Comparison of ENCODE assay signal across 26 cellular contexts in the genomic region with DNA sequence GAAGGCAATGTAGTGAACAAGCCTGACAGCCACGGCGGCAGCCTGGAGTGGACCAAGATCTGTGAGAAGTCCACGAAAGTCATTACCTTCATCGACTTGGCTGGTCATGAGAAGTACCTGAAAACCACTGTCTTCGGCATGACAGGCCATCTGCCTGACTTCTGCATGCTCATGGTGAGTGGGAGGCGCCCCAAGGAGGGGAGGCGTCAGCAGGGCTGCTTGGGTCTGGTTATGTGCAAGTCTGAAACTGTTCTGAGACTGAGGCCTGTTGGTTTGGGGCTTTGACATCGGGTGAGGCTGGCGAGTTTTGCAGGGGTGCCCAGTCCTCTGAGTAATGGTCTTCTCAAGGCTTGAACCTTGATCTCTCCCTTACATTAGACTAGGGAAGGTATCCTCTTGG. TPM values are rescaled to one million over a fixed set of nuclear protein-coding genes. Genes with fewer than 3 reads are reported as not detected.
DNase-seq lines count a peak whose midpoint lies in the region; ATAC-seq and TF ChIP-seq lines count a peak whose summit lies in the region.
"Had no signal": no experiment of that assay in that cellular context is flagged by ENCODE, and none has a peak within 500 bp of the region (broad histone marks: within the 10 kb centered on the region; RNA-seq: fewer than 3 reads in every experiment).

No MANE protein-coding gene starts in this region.

- H3K36me3 Mint-ChIP-seq in endodermal cell (ENCODE audit: low read depth), result peaks cover 35% of the 10 kb centered on the region
- peaks cover 8% of the 10 kb centered on the region for H3K36me3 Mint-ChIP-seq in progenitor cell of endocrine pancreas (ENCODE audit: insufficient read depth)
- peaks cover 49% of the 10 kb centered on the region for H3K36me3 Mint-ChIP-seq in activated T-helper 1 cell treated with anti-CD3 and anti-CD28 coated beads, Interleukin-12 subunit alpha, Interleukin-12 subunit beta, Interleukin-2, Interleukin-4 antibody, amounts not matched to agents 30 ng/mL and 10 ng/mL and 1 ng/mL, durations not matched to agents 14 hours and 24 hours and 36 hours (ENCODE audit: low read depth)

- TF ChIP-seq CTCF in RWPE1 (conservative IDR thresholded peaks at IDR 0.05; ENCODE audit: low read depth) (no peak), endodermal cell (conservative IDR thresholded peaks at IDR 0.05) (no peak), progenitor cell of endocrine pancreas (IDR thresholded peaks at IDR 0.05; ENCODE audit: unreplicated experiment) (no peak)

- H3K4me1 ChIP-seq in endodermal cell (ENCODE audit: control insufficient read depth, insufficient read depth, low read length), result peaks cover 15% of the 10 kb centered on the region
- H3K4me1 ChIP-seq: uterus had no signal

- DNase-seq in activated effector memory CD4-positive, alpha-beta T cell treated with anti-CD3 and anti-CD28 coated beads, Interleukin-2, amount 50 U/mL, for 16 hours, result peak; percentile 48
- no peak for DNase-seq in activated effector memory CD4-positive, alpha-beta T cell treated with Interleukin-2 at 50 U/mL for 16 hours
- DNase-seq in RWPE1 (ENCODE audit: low spot score) (no peak), endodermal cell (no peak), progenitor cell of endocrine pancreas (ENCODE audit: low spot score, unreplicated experiment) (no peak), cerebellar cortex (ENCODE audit: low spot score) (no peak)
- no peak for DNase-seq in activated T-helper 1 cell treated with anti-CD3 and anti-CD28 coated beads, Interleukin-12 subunit alpha, Interleukin-12 subunit beta, Interleukin-2, Interleukin-4 antibody, amounts not matched to agents 30 ng/mL and 10 ng/mL and 1 ng/mL, durations not matched to agents 14 hours and 24 hours and 36 hours (ENCODE audit: low spot score)
- DNase-seq: ACHN; activated CD4-positive, alpha-beta memory T cell treated with anti-CD3 and anti-CD28 coated beads, Interleukin-2, amount 10 ng/mL, durations not matched to agents 7 days and 5 days; activated naive CD8-positive, alpha-beta T cell treated with anti-CD3 and anti-CD28 coated beads, Interleukin-2, amount 10 ng/mL, durations not matched to agents 7 days and 5 days; activated T-cell treated with anti-CD3 and anti-CD28 coated beads, Interleukin-2, amount 50 U/mL, for 4 hours; Calu3; effector memory CD4-positive, alpha-beta T cell; GM23248; naive thymus-derived CD4-positive, alpha-beta T cell; NCI-H1436; NCI-H510A; SJCRH30; stimulated activated CD4-positive, alpha-beta T cell treated with anti-CD3 and anti-CD28 coated beads, Interleukin-15, amount 100 ng/mL, for 24 hours; uterus had no signal

- peaks cover 55% of the 10 kb centered on the region for H3K36me3 ChIP-seq in endodermal cell (ENCODE audit: control insufficient read depth, insufficient read depth, low read length)
- H3K36me3 ChIP-seq: uterus had no signal

- H3K4me1 Mint-ChIP-seq in endodermal cell, result peaks cover 34% of the 10 kb centered on the region
- H3K4me1 Mint-ChIP-seq in progenitor cell of endocrine pancreas (ENCODE audit: low read depth), result peaks cover 3% of the 10 kb centered on the region
- peaks cover 33% of the 10 kb centered on the region for H3K4me1 Mint-ChIP-seq in activated T-helper 1 cell treated with anti-CD3 and anti-CD28 coated beads, Interleukin-12 subunit alpha, Interleukin-12 subunit beta, Interleukin-2, Interleukin-4 antibody, amounts not matched to agents 30 ng/mL and 10 ng/mL and 1 ng/mL, durations not matched to agents 14 hours and 24 hours and 36 hours (ENCODE audit: low read depth)

- H3K4me3 ChIP-seq in endodermal cell (ENCODE audit: low read length), result no peak overlapping the region
- H3K4me3 ChIP-seq: BLaER1, GM23248, lung, SJCRH30, suprapubic skin, uterus had no signal

- no peaks in the 10 kb centered on the region for H3K27me3 Mint-ChIP-seq in endodermal cell (ENCODE audit: insufficient read depth)
- no peaks in the 10 kb centered on the region for H3K27me3 Mint-ChIP-seq in progenitor cell of endocrine pancreas
- H3K27me3 Mint-ChIP-seq in activated T-helper 1 cell treated with anti-CD3 and anti-CD28 coated beads, Interleukin-12 subunit alpha, Interleukin-12 subunit beta, Interleukin-2, Interleukin-4 antibody, amounts not matched to agents 30 ng/mL and 10 ng/mL and 1 ng/mL, durations not matched to agents 14 hours and 24 hours and 36 hours (ENCODE audit: insufficient read depth), result no peaks in the 10 kb centered on the region
- H3K27me3 Mint-ChIP-seq: activated CD4-positive, alpha-beta memory T cell treated with anti-CD3 and anti-CD28 coated beads, Interleukin-2, amount 10 ng/mL, durations not matched to agents 7 days and 5 days; activated naive CD8-positive, alpha-beta T cell treated with anti-CD3 and anti-CD28 coated beads, Interleukin-2, amount 10 ng/mL, durations not matched to agents 7 days and 5 days; naive thymus-derived CD4-positive, alpha-beta T cell had no signal

- H3K9me3 ChIP-seq in endodermal cell (ENCODE audit: control insufficient read depth, low read length), result no peaks in the 10 kb centered on the region
- H3K9me3 ChIP-seq: BLaER1, SJCRH30, suprapubic skin, uterus had no signal

- intact Hi-C loops in activated T-helper 1 cell treated with anti-CD3 and anti-CD28 coated beads, Interleukin-12 subunit alpha, Interleukin-12 subunit beta, Interleukin-2, Interleukin-4 antibody, amounts not matched to agents 30 ng/mL and 10 ng/mL and 1 ng/mL, durations not matched to agents 14 hours and 24 hours and 36 hours (cut with micrococcal nuclease), result no loop called here

- POLR2A ChIA-PET in RWPE1 (lab: Yijun Ruan, JAX; ENCODE audit: low non-redundant PET), result no interaction called here

- H3K9me3 Mint-ChIP-seq in endodermal cell, result no peaks in the 10 kb centered on the region
- H3K9me3 Mint-ChIP-seq in progenitor cell of endocrine pancreas (ENCODE audit: low read depth), result no peaks in the 10 kb centered on the region
- H3K9me3 Mint-ChIP-seq in activated T-helper 1 cell treated with anti-CD3 and anti-CD28 coated beads, Interleukin-12 subunit alpha, Interleukin-12 subunit beta, Interleukin-2, Interleukin-4 antibody, amounts not matched to agents 30 ng/mL and 10 ng/mL and 1 ng/mL, durations not matched to agents 14 hours and 24 hours and 36 hours, result no peaks in the 10 kb centered on the region
- H3K9me3 Mint-ChIP-seq: activated CD4-positive, alpha-beta memory T cell treated with anti-CD3 and anti-CD28 coated beads, Interleukin-2, amount 10 ng/mL, durations not matched to agents 7 days and 5 days; activated naive CD8-positive, alpha-beta T cell treated with anti-CD3 and anti-CD28 coated beads, Interleukin-2, amount 10 ng/mL, durations not matched to agents 7 days and 5 days; activated T-cell treated with anti-CD3 and anti-CD28 coated beads, Interleukin-2, amount 50 U/mL, for 4 hours had no signal

- CTCF ChIA-PET in RWPE1 (lab: Yijun Ruan, JAX), result interaction anchor here (1.1 kb wide), 1 partner anchor 9 kb away, joined by 5 read pairs; no protein-coding TSS in a partner anchor

- H3K27ac ChIP-seq in RWPE1, result peak overlapping the region; percentile 76
- peak overlapping the region; percentile 46 for H3K27ac ChIP-seq in endodermal cell (ENCODE audit: low read depth, low read length)
- H3K27ac ChIP-seq: BLaER1, GM23248, SJCRH30, VCaP had no signal

- H3K27ac Mint-ChIP-seq in endodermal cell, result peak overlapping the region; percentile 20
- H3K27ac Mint-ChIP-seq in progenitor cell of endocrine pancreas, result peak overlapping the region; percentile 49
- H3K27ac Mint-ChIP-seq in activated T-helper 1 cell treated with anti-CD3 and anti-CD28 coated beads, Interleukin-12 subunit alpha, Interleukin-12 subunit beta, Interleukin-2, Interleukin-4 antibody, amounts not matched to agents 30 ng/mL and 10 ng/mL and 1 ng/mL, durations not matched to agents 14 hours and 24 hours and 36 hours, result no peak overlapping the region
- H3K27ac Mint-ChIP-seq: activated CD4-positive, alpha-beta memory T cell treated with anti-CD3 and anti-CD28 coated beads, Interleukin-2, amount 10 ng/mL, durations not matched to agents 7 days and 5 days had no signal

- no peak overlapping the region for H3K4me3 Mint-ChIP-seq in endodermal cell
- H3K4me3 Mint-ChIP-seq in progenitor cell of endocrine pancreas (ENCODE audit: low read depth), result no peak overlapping the region
- H3K4me3 Mint-ChIP-seq in activated T-helper 1 cell treated with anti-CD3 and anti-CD28 coated beads, Interleukin-12 subunit alpha, Interleukin-12 subunit beta, Interleukin-2, Interleukin-4 antibody, amounts not matched to agents 30 ng/mL and 10 ng/mL and 1 ng/mL, durations not matched to agents 14 hours and 24 hours and 36 hours, result no peak overlapping the region
- H3K4me3 Mint-ChIP-seq: activated CD4-positive, alpha-beta memory T cell treated with anti-CD3 and anti-CD28 coated beads, Interleukin-2, amount 10 ng/mL, durations not matched to agents 7 days and 5 days; activated naive CD8-positive, alpha-beta T cell treated with anti-CD3 and anti-CD28 coated beads, Interleukin-2, amount 10 ng/mL, durations not matched to agents 7 days and 5 days; activated T-cell treated with anti-CD3 and anti-CD28 coated beads, Interleukin-2, amount 50 U/mL, for 4 hours; naive thymus-derived CD4-positive, alpha-beta T cell had no signal

- H3K9ac ChIP-seq in endodermal cell (ENCODE audit: extremely low read depth, low read length, poor library complexity, severe bottlenecking), result no peak overlapping the region
- H3K9ac ChIP-seq: BLaER1, GM23248 had no signal

- ATAC-seq in GM18873 (IDR thresholded peaks at IDR 0.05; ENCODE audit: low FRiP score, unreplicated experiment), result no peak
- ATAC-seq: activated T-cell treated with anti-CD3 and anti-CD28 coated beads, Interleukin-2, amount 50 U/mL, for 4 hours; naive thymus-derived CD4-positive, alpha-beta T cell; sciatic nerve had no signal

- H3K27me3 ChIP-seq in endodermal cell (ENCODE audit: control insufficient read depth, insufficient read depth, low read length, poor library complexity, severe bottlenecking), result no peaks in the 10 kb centered on the region
- H3K27me3 ChIP-seq: BLaER1, SJCRH30, suprapubic skin, uterus had no signal

- 86 to 92% methylated on average over 9 of the region's 9 CpGs for WGBS in endodermal cell (ENCODE audit: insufficient coverage in 1 of 2, insufficient read length in 1 of 2), 2 experiments

RNA-seq across cellular contexts. Expression of a gene that starts 11.1 kb away (rescaled TPM):
- 10 to 100 TPM; 79.0 to 86.1 TPM for total RNA-seq in endodermal cell
- 50.9 TPM for polyA plus RNA-seq in endodermal cell (2013, experiment 1 of 2)
- 49.5 TPM for polyA plus RNA-seq in endodermal cell (2013, experiment 2 of 2)
- 64.0 and 64.9 TPM in 2 replicates for total RNA-seq in progenitor cell of endocrine pancreas
- 102 and 111 TPM in 2 replicates for total RNA-seq in activated T-helper 1 cell treated with anti-CD3 and anti-CD28 coated beads, Interleukin-12 subunit alpha, Interleukin-12 subunit beta, Interleukin-2, Interleukin-4 antibody, amounts not matched to agents 30 ng/mL and 10 ng/mL and 1 ng/mL, durations not matched to agents 14 hours and 24 hours and 36 hours

RNA-seq across cellular contexts. Expression of a gene that starts 16.1 kb away (rescaled TPM):
- 10 to 100 TPM; 21.2 to 26.7 TPM for total RNA-seq in endodermal cell
- 35.3 TPM for polyA plus RNA-seq in endodermal cell (2013, experiment 1 of 2)
- polyA plus RNA-seq in endodermal cell (2013, experiment 2 of 2), result 33.0 TPM
- 40.6 and 46.3 TPM in 2 replicates for total RNA-seq in progenitor cell of endocrine pancreas
- total RNA-seq in activated T-helper 1 cell treated with anti-CD3 and anti-CD28 coated beads, Interleukin-12 subunit alpha, Interleukin-12 subunit beta, Interleukin-2, Interleukin-4 antibody, amounts not matched to agents 30 ng/mL and 10 ng/mL and 1 ng/mL, durations not matched to agents 14 hours and 24 hours and 36 hours, result 77.7 and 86.0 TPM in 2 replicates

RNA-seq across cellular contexts. Expression of a gene that starts 35.1 kb away (rescaled TPM):
- total RNA-seq in endodermal cell (100 to 1,000 TPM; 114 to 119 TPM), progenitor cell of endocrine pancreas (68.7 and 76.5 TPM in 2 replicates)
- 88.4 TPM for polyA plus RNA-seq in endodermal cell (2013, experiment 1 of 2)
- 72.7 TPM for polyA plus RNA-seq in endodermal cell (2013, experiment 2 of 2)
- total RNA-seq in activated T-helper 1 cell treated with anti-CD3 and anti-CD28 coated beads, Interleukin-12 subunit alpha, Interleukin-12 subunit beta, Interleukin-2, Interleukin-4 antibody, amounts not matched to agents 30 ng/mL and 10 ng/mL and 1 ng/mL, durations not matched to agents 14 hours and 24 hours and 36 hours, result 153 and 156 TPM in 2 replicates

RNA-seq across cellular contexts. Expression of a gene that starts 39.0 kb away (rescaled TPM):
- total RNA-seq in endodermal cell (10 to 100 TPM; 23.0 to 32.4 TPM), progenitor cell of endocrine pancreas (61.8 and 66.1 TPM in 2 replicates)
- 66.3 TPM for polyA plus RNA-seq in endodermal cell (2013, experiment 1 of 2)
- 71.5 TPM for polyA plus RNA-seq in endodermal cell (2013, experiment 2 of 2)
- total RNA-seq in activated T-helper 1 cell treated with anti-CD3 and anti-CD28 coated beads, Interleukin-12 subunit alpha, Interleukin-12 subunit beta, Interleukin-2, Interleukin-4 antibody, amounts not matched to agents 30 ng/mL and 10 ng/mL and 1 ng/mL, durations not matched to agents 14 hours and 24 hours and 36 hours, result 146 and 154 TPM in 2 replicates
